28 cellular contexts compared by ENCODE assay signal in genomic region chr3:39292961-39293360, GRCh38. TPM values are rescaled to one million over a fixed set of nuclear protein-coding genes. Genes with fewer than 3 reads are reported as not detected.
"Had no signal": no experiment of that assay in that cellular context is flagged by ENCODE, and none has a peak within 500 bp of the region (broad histone marks: within the 10 kb centered on the region; RNA-seq: fewer than 3 reads in every experiment).

No MANE protein-coding gene starts in this region.

- H3K9me3 ChIP-seq: breast epithelium, gastroesophageal sphincter, pancreas, psoas muscle, thoracic aorta, upper lobe of left lung, vagina had no signal

- DNase-seq: activated CD4-positive, alpha-beta T cell treated with anti-CD3 and anti-CD28 coated beads, Interleukin-2, amount 50 U/mL, for 1 hour; activated CD4-positive, CD25-positive, alpha-beta regulatory T cell treated with anti-CD3 and anti-CD28 coated beads, Interleukin-2, amount 50 U/mL, for 72 hours; activated CD8-positive, alpha-beta T cell treated with anti-CD3 and anti-CD28 coated beads for 36 hours; activated naive CD4-positive, alpha-beta T cell; activated T-cell treated with anti-CD3 and anti-CD28 coated beads, Interleukin-2, amount 50 U/mL, for 48 hours; central memory CD4-positive, alpha-beta T cell; islet precursor cell; left ventricle myocardium superior; naive B cell; nucleus accumbens; pancreas; psoas muscle; stimulated activated naive CD4-positive, alpha-beta T cell; upper lobe of left lung had no signal

- H3K27ac Mint-ChIP-seq: activated CD8-positive, alpha-beta T cell treated with anti-CD3 and anti-CD28 coated beads for 36 hours; activated T-helper 2 cell treated with anti-CD3 and anti-CD28 coated beads, Interferon-gamma antibody, Interleukin-2, Interleukin-4, amounts not matched to agents 10 μg/mL and 5 μg/mL and 100 μg/mL, durations not matched to agents 14 hours and 24 hours and 36 hours had no signal

- H3K27me3 ChIP-seq: breast epithelium, gastroesophageal sphincter, hepatocyte, pancreas, upper lobe of left lung, vagina had no signal

- H3K36me3 Mint-ChIP-seq: activated naive CD4-positive, alpha-beta T cell treated with anti-CD3 and anti-CD28 coated beads, Interleukin-2, amount 50 U/mL, for 72 hours; naive B cell had no signal

- H3K27me3 Mint-ChIP-seq: activated CD8-positive, alpha-beta T cell treated with anti-CD3 and anti-CD28 coated beads for 36 hours had no signal

- H3K4me1 ChIP-seq: breast epithelium, gastroesophageal sphincter, vagina had no signal

- H3K9me3 Mint-ChIP-seq: activated CD8-positive, alpha-beta T cell treated with anti-CD3 and anti-CD28 coated beads for 36 hours; activated naive CD4-positive, alpha-beta T cell treated with anti-CD3 and anti-CD28 coated beads, Interleukin-2, amount 50 U/mL, for 72 hours; neural crest cell had no signal

- H3K4me3 ChIP-seq: breast epithelium, gastroesophageal sphincter, hepatocyte, pancreas, psoas muscle, smooth muscle cell, thoracic aorta, upper lobe of left lung, vagina had no signal

- H3K4me3 Mint-ChIP-seq: activated CD8-positive, alpha-beta T cell treated with anti-CD3 and anti-CD28 coated beads for 36 hours; naive B cell; neural crest cell; T-helper 1 cell treated with Interleukin-12 subunit alpha and Interleukin-12 subunit beta and Interleukin-4 antibody, amounts not matched to agents 30 μg/mL and 1 μg/mL, for 36 hours had no signal

- ATAC-seq: activated CD8-positive, alpha-beta T cell treated with anti-CD3 and anti-CD28 coated beads for 36 hours; activated naive CD4-positive, alpha-beta T cell treated with anti-CD3 and anti-CD28 coated beads, Interleukin-2, amount 50 U/mL, for 72 hours; gastroesophageal sphincter; left ventricle myocardium superior; pancreas; psoas muscle had no signal

- H3K27ac ChIP-seq: breast epithelium, gastroesophageal sphincter, hepatocyte, pancreas, psoas muscle, thoracic aorta, upper lobe of left lung, vagina had no signal

- H3K36me3 ChIP-seq: breast epithelium, gastroesophageal sphincter, pancreas, thoracic aorta, upper lobe of left lung, vagina had no signal

RNA-seq across cellular contexts. Expression of gene CX3CR1, which starts 13.1 kb away (rescaled TPM):
- total RNA-seq: endothelial cell of umbilical vein, fibroblast of villous mesenchyme, mammary epithelial cell, smooth muscle cell, vagina had no signal
- polyA plus RNA-seq: endothelial cell of umbilical vein, fibroblast of lung, hepatocyte, mammary epithelial cell, smooth muscle cell had no signal

RNA-seq across cellular contexts. Expression of gene CCR8, which starts 36.5 kb away (rescaled TPM):
- total RNA-seq: breast epithelium, endothelial cell of umbilical vein, fibroblast of lung, fibroblast of villous mesenchyme, gastroesophageal sphincter, hepatocyte, left ventricle myocardium superior, mammary epithelial cell, neural crest cell, pancreas, psoas muscle, smooth muscle cell, thoracic aorta, upper lobe of left lung, vagina had no signal
- polyA plus RNA-seq: endothelial cell of umbilical vein, fibroblast of lung, hepatocyte, mammary epithelial cell, pancreas, psoas muscle, smooth muscle cell had no signal
